In the genomic region with DNA sequence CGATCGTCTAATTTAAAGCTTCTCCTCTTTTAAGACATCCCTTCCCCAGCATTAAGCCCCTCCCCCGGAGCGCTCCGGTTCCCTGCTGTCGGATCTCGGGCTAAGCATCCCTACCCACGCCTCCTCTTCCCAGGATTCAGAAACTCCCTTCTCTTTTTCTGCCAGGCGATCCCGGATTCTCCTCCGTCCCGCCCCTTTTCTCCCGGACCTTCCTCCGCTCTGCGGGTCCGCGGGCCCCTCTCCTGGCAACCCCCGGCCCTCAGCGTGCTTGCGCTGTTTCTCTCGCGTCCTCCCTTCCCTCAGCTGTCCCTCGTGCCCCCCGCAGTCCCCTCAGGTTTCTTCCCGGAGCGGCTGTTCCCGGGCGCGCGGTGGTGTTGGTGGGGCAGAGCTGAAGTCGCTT, we compare ENCODE assay signal across 8 cellular contexts. TPM values are rescaled to one million over a fixed set of nuclear protein-coding genes. Genes with fewer than 3 reads are reported as not detected.
A peak's percentile ranks its signal among the peaks of the same experiment; 100 is the strongest.
DNase-seq lines count a peak whose midpoint lies in the region; TF ChIP-seq lines count a peak whose summit lies in the region.
"Not testable (repeated sequence)": the region's sequence is repeated elsewhere in the genome, so short reads cannot be mapped to it uniquely, and the experiment has no call there.

No MANE protein-coding gene starts in this region.

- not testable (repeated sequence) for DNase-seq in BJ (ENCODE audit: low read depth); SK-N-MC (ENCODE audit: low read depth, low spot score); hepatocyte (ENCODE audit: low spot score)
- peak; percentile 57 for DNase-seq in activated effector memory CD4-positive, alpha-beta T cell treated with anti-CD3 and anti-CD28 coated beads, Interleukin-2, amount 50 U/mL, for 16 hours
- DNase-seq in nephron progenitor cell: peak; percentile 19

- POLR2A ChIA-PET in BJ (lab: Charles Lee): not testable (repeated sequence)

- not testable (repeated sequence) for TF ChIP-seq CTCF in BJ (IDR thresholded peaks at IDR 0.05; ENCODE audit: insufficient read depth, low read depth, low read length); hepatocyte (IDR thresholded peaks at IDR 0.05; ENCODE audit: poor library complexity); nephron progenitor cell (IDR thresholded peaks at IDR 0.05)

- H3K9me2 ChIP-seq in hepatocyte (replicated peaks; ENCODE audit: insufficient read depth): not testable (repeated sequence)

- not testable (repeated sequence) for H3K27ac Mint-ChIP-seq in nephron progenitor cell; stimulated activated naive CD8-positive, alpha-beta T cell treated with anti-CD3 and anti-CD28 coated beads, Interleukin-15, Interleukin-2, amounts not matched to agents 100 ng/mL and 50 ng/mL, for 24 hours

- not testable (repeated sequence) for H3K9me3 Mint-ChIP-seq in nephron progenitor cell; stimulated activated naive CD8-positive, alpha-beta T cell treated with anti-CD3 and anti-CD28 coated beads, Interleukin-15, Interleukin-2, amounts not matched to agents 100 ng/mL and 50 ng/mL, for 24 hours

- not testable (repeated sequence) for H3K79me2 ChIP-seq in hepatocyte

- not testable (repeated sequence) for H3K36me3 Mint-ChIP-seq in nephron progenitor cell (ENCODE audit: low read depth); stimulated activated naive CD8-positive, alpha-beta T cell treated with anti-CD3 and anti-CD28 coated beads, Interleukin-15, Interleukin-2, amounts not matched to agents 100 ng/mL and 50 ng/mL, for 24 hours (ENCODE audit: low read depth)

- H3K4me1 ChIP-seq in HUES48 (ENCODE audit: control insufficient read depth, insufficient read depth, low read length); ectodermal cell (ENCODE audit: control insufficient read depth, insufficient read depth, low read length); hepatocyte (ENCODE audit: insufficient read depth): not testable (repeated sequence)

- H3K27ac ChIP-seq in HUES48 (ENCODE audit: low read depth, low read length) (peak overlapping the region; percentile 76), SK-N-MC (peak overlapping the region; percentile 46; the same call in 1 of the 2 replicates)
- not testable (repeated sequence) for H3K27ac ChIP-seq in ectodermal cell (ENCODE audit: insufficient read depth, low read depth, low read length, poor library complexity, severe bottlenecking); hepatocyte

- not testable (repeated sequence) for H3K9ac ChIP-seq in HUES48 (ENCODE audit: low read depth, low read length); SK-N-MC (ENCODE audit: insufficient read length)

- not testable (repeated sequence) for H3K36me3 ChIP-seq in BJ (ENCODE audit: control insufficient read depth, insufficient read depth, low read length); HUES48 (ENCODE audit: control insufficient read depth, insufficient read depth, low read length); SK-N-MC (ENCODE audit: insufficient read depth, low read length); ectodermal cell (ENCODE audit: control insufficient read depth, insufficient read depth, low read length); hepatocyte (replicated peaks; ENCODE audit: insufficient read depth, low read depth)

- not testable (repeated sequence) for H3K27me3 Mint-ChIP-seq in nephron progenitor cell (ENCODE audit: low read depth, poor library complexity); stimulated activated naive CD8-positive, alpha-beta T cell treated with anti-CD3 and anti-CD28 coated beads, Interleukin-15, Interleukin-2, amounts not matched to agents 100 ng/mL and 50 ng/mL, for 24 hours

- peak overlapping the region; percentile 73 for H3K4me2 ChIP-seq in hepatocyte

- peak overlapping the region; percentile 41 for H3K4me3 ChIP-seq in BJ (ENCODE audit: low read depth, low read length)
- peak overlapping the region; percentile 55 for H3K4me3 ChIP-seq in HUES48 (ENCODE audit: low read depth, low read length)
- peak overlapping the region; percentile 72 for H3K4me3 ChIP-seq in SK-N-MC
- H3K4me3 ChIP-seq in ectodermal cell (ENCODE audit: insufficient read depth, low read depth, low read length): peak overlapping the region; percentile 27
- peak overlapping the region; percentile 16 for H3K4me3 ChIP-seq in hepatocyte

- not testable (repeated sequence) for H3K9me3 ChIP-seq in HUES48 (ENCODE audit: control insufficient read depth, insufficient read depth, low read length); SK-N-MC (ENCODE audit: low read depth, low read length); ectodermal cell (ENCODE audit: control insufficient read depth, low read length); hepatocyte (ENCODE audit: low read depth)

- H4K20me1 ChIP-seq in hepatocyte (ENCODE audit: insufficient read depth, poor library complexity, severe bottlenecking): not testable (repeated sequence)

- H2AFZ ChIP-seq in hepatocyte: not testable (repeated sequence)

- not testable (repeated sequence) for H3K4me1 Mint-ChIP-seq in nephron progenitor cell; stimulated activated naive CD8-positive, alpha-beta T cell treated with anti-CD3 and anti-CD28 coated beads, Interleukin-15, Interleukin-2, amounts not matched to agents 100 ng/mL and 50 ng/mL, for 24 hours (ENCODE audit: low read depth)

- CTCF ChIA-PET in BJ (lab: Yijun Ruan, JAX): not testable (repeated sequence)

- WGBS in ectodermal cell, 2 experiments: 0% methylated on average over 5 to 8 of the region's 31 CpGs
- WGBS in hepatocyte (ENCODE audit: low lambda C conversion rate, missing lambda C conversion rate): no CpG with 5 or more reads among the region's 31 CpGs

- not testable (repeated sequence) for H3K27me3 ChIP-seq in BJ (ENCODE audit: control insufficient read depth, insufficient read depth, low read length); HUES48 (ENCODE audit: control insufficient read depth, insufficient read depth, low read length); ectodermal cell (ENCODE audit: control insufficient read depth, insufficient read depth, low read length, poor library complexity, severe bottlenecking); hepatocyte

- H3K4me3 Mint-ChIP-seq in nephron progenitor cell: peak overlapping the region; percentile 76
- H3K4me3 Mint-ChIP-seq in stimulated activated naive CD8-positive, alpha-beta T cell treated with anti-CD3 and anti-CD28 coated beads, Interleukin-15, Interleukin-2, amounts not matched to agents 100 ng/mL and 50 ng/mL, for 24 hours: peak overlapping the region; percentile 37

RNA-seq across cellular contexts. Expression of a gene that starts 0.3 kb away (rescaled TPM):
- polyA plus RNA-seq in BJ (2011; rRNA removed) (2.1 and 3.1 TPM in 2 replicates), hepatocyte (1.7 and 3.1 TPM in 2 replicates)
- 1.2 and 2.4 TPM in 2 replicates for polyA minus RNA-seq in BJ (2011; rRNA and poly(A)+ RNA removed)
- polyA plus RNA-seq in ectodermal cell (2013, experiment 1 of 4): 15.8 TPM
- polyA plus RNA-seq in ectodermal cell (2013, experiment 2 of 4): 11.6 TPM
- polyA plus RNA-seq in ectodermal cell (2013, experiment 3 of 4): 13.3 TPM
- polyA plus RNA-seq in ectodermal cell (2013, experiment 4 of 4): 14.4 TPM
- 1.5 TPM in 2 replicates for total RNA-seq in hepatocyte

RNA-seq across cellular contexts. Expression of a gene that starts 0.9 kb away (rescaled TPM):
- 5.0 and 5.6 TPM in 2 replicates for polyA plus RNA-seq in BJ (2011; rRNA removed)
- 7.4 and 9.2 TPM in 2 replicates for polyA minus RNA-seq in BJ (2011; rRNA and poly(A)+ RNA removed)
- 14.9 TPM for polyA plus RNA-seq in ectodermal cell (2013, experiment 1 of 4)
- 12.7 TPM for polyA plus RNA-seq in ectodermal cell (2013, experiment 2 of 4)
- 12.8 TPM for polyA plus RNA-seq in ectodermal cell (2013, experiment 3 of 4)
- polyA plus RNA-seq in ectodermal cell (2013, experiment 4 of 4): 13.5 TPM
- total RNA-seq in hepatocyte: 10.6 and 11.0 TPM in 2 replicates
- 7.2 TPM in 2 replicates for polyA plus RNA-seq in hepatocyte

Comparison
In these comparisons a context has a peak if more than half of its experiments do, and no peak if none do; other contexts are left out.
1. H3K4me3 ChIP-seq: peak in every context shown above with its lines; median percentile 72 in SK-N-MC; 55 in HUES48; 41 in BJ; 27 in ectodermal cell; 16 in hepatocyte.